ENCODE assay signal across 1 cellular context in genomic region chr16:67246945-67247697, GRCh38.
TF ChIP-seq lines count a peak whose summit lies in the region.

FHOD1 (minus strand) TSS chr16:67247481; CDS start chr16:67247410, 71 bp downstream.

TF ChIP-seq in K562, 482 proteins besides CTCF, POLR2A, EP300 and RAD21 (continued from another document and continues in another):
- TF ChIP-seq HMGXB4 (CRISPR knock-in tag; IDR thresholded peaks at IDR 0.05) (0 out of 2 replicates have a peak, but pooled peaks have one; percentile 84), CTBP1 (IDR thresholded peaks at IDR 0.05; ENCODE audit: borderline replicate concordance) (peak; percentile 63), ZNF785 (CRISPR knock-in tag; IDR thresholded peaks at IDR 0.05) (no peak), MAZ (CRISPR knock-in tag; conservative IDR thresholded peaks at IDR 0.05 in 1 of 2, IDR thresholded peaks at IDR 0.05 in 1 of 2) (peak in 1 of 2 experiments; percentile 75; a peak in 3 of 4 replicates), RBFOX2 (IDR thresholded peaks at IDR 0.05; ENCODE audit: low read depth, low read length) (peak; percentile 91), TCF15 (CRISPR knock-in tag; IDR thresholded peaks at IDR 0.05) (no peak), CREB3L1 (IDR thresholded peaks at IDR 0.05; ENCODE audit: borderline replicate concordance, low read depth) (no peak), SREBF2 (CRISPR knock-in tag; IDR thresholded peaks at IDR 0.05) (no peak), FOXA1 (IDR thresholded peaks at IDR 0.05; ENCODE audit: borderline replicate concordance) (no peak), U2AF1 (optimal IDR thresholded peaks at IDR 0.05; ENCODE audit: low read depth, low read length) (peak; percentile 69), HNRNPL (IDR thresholded peaks at IDR 0.05; ENCODE audit: low read depth, low read length) (0 out of 2 replicates have a peak, but pooled peaks have one; percentile 27), VEZF1 (CRISPR knock-in tag; IDR thresholded peaks at IDR 0.05) (peak; percentile 37; the same call in 1 of the 2 replicates), SAFB (IDR thresholded peaks at IDR 0.05; ENCODE audit: borderline replicate concordance, low read depth, low read length) (no peak), E2F1 (CRISPR knock-in tag; IDR thresholded peaks at IDR 0.05) (peak; percentile 96), OTX1 (CRISPR knock-in tag; IDR thresholded peaks at IDR 0.05) (no peak), CEBPG (CRISPR knock-in tag; IDR thresholded peaks at IDR 0.05) (no peak), CEBPG (tag; conservative IDR thresholded peaks at IDR 0.05 in 1 of 2, IDR thresholded peaks at IDR 0.05 in 1 of 2) (no peak), TAL1 (IDR thresholded peaks at IDR 0.05) (no peak), E2F4 (CRISPR knock-in tag; IDR thresholded peaks at IDR 0.05; ENCODE audit: low read depth) (peak; percentile 82; the same call in 1 of the 2 replicates), NFIX (CRISPR knock-in tag; IDR thresholded peaks at IDR 0.05; ENCODE audit: low read depth) (no peak), ZBTB7A (IDR thresholded peaks at IDR 0.05; ENCODE audit: borderline replicate concordance, control insufficient read depth, low read depth, low read length) (no peak), LARP7 (IDR thresholded peaks at IDR 0.05) (no peak), PRDM10 (IDR thresholded peaks at IDR 0.05; ENCODE audit: partially characterized antibody) (no peak), ATF2 (CRISPR knock-in tag; IDR thresholded peaks at IDR 0.05) (no peak), MAX (CRISPR knock-in tag; IDR thresholded peaks at IDR 0.05) (peak; percentile 82), ZNF449 (CRISPR knock-in tag; IDR thresholded peaks at IDR 0.05) (no peak), ZNF175 (CRISPR knock-in tag; IDR thresholded peaks at IDR 0.05; ENCODE audit: low read depth) (no peak), ZNF431 (CRISPR knock-in tag; IDR thresholded peaks at IDR 0.05) (no peak), CREB1 (IDR thresholded peaks at IDR 0.05) (peak; percentile 45; the same call in 1 of the 2 replicates), CREB1 (CRISPR knock-in tag; IDR thresholded peaks at IDR 0.05) (no peak), HMG20A (CRISPR knock-in tag; conservative IDR thresholded peaks at IDR 0.05) (no peak), SMAD1 (IDR thresholded peaks at IDR 0.05; ENCODE audit: low read depth, low read length, partially characterized antibody) (no peak), SIX5 (IDR thresholded peaks at IDR 0.05; ENCODE audit: borderline replicate concordance in 1 of 2, insufficient read depth in 1 of 2, low read depth in 1 of 2, low read length in 2 of 2) (no peak), NR4A1 (CRISPR knock-in tag; IDR thresholded peaks at IDR 0.05) (no peak), NR4A1 (tag; IDR thresholded peaks at IDR 0.05) (no peak), NFXL1 (CRISPR knock-in tag; IDR thresholded peaks at IDR 0.05) (no peak), HDAC1 (IDR thresholded peaks at IDR 0.05) (no peak; a peak in 2 of 4 replicates), TCFL5 (CRISPR knock-in tag; conservative IDR thresholded peaks at IDR 0.05) (no peak), ZNF655 (CRISPR knock-in tag; IDR thresholded peaks at IDR 0.05) (no peak), RBM22 (IDR thresholded peaks at IDR 0.05; ENCODE audit: low read depth, low read length, poor library complexity, severe bottlenecking) (no peak), ZNF274 (IDR thresholded peaks at IDR 0.05; ENCODE audit: borderline replicate concordance, low read depth, low read length) (no peak), HMBOX1 (IDR thresholded peaks at IDR 0.05) (no peak), MEF2D (tag; conservative IDR thresholded peaks at IDR 0.05; ENCODE audit: low read depth) (no peak), ZBTB43 (CRISPR knock-in tag; IDR thresholded peaks at IDR 0.05) (0 out of 2 replicates have a peak, but pooled peaks have one; percentile 56), NR3C1 (CRISPR knock-in tag; IDR thresholded peaks at IDR 0.05) (peak; percentile 45; the same call in 1 of the 2 replicates), ZNF197 (CRISPR knock-in tag; IDR thresholded peaks at IDR 0.05; ENCODE audit: low read depth) (no peak), ZNF124 (CRISPR knock-in tag; IDR thresholded peaks at IDR 0.05) (no peak)
